In the genomic region with DNA sequence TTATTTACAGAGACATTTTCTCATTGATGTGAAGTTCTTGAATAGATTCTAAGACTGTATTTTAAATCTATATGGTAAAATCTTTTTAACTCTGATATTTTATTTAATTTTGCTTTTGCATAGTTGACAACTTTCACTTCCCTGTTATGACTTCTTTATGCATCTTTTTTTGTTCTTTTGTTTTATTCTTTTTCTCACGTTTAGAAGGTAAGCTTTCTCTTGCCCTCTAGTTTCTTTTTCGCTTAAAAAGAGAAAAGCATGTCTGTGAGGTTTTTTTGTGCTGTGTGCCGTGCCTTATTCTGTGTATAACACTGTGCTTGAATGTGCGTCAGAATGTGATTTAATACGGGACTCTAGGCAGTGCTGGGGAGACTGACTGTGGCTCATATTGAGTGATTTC, we compare ENCODE assay signal across 24 cellular contexts.
DNase-seq lines count a peak whose midpoint lies in the region; ATAC-seq and TF ChIP-seq lines count a peak whose summit lies in the region.
"Had no signal": no experiment of that assay in that cellular context is flagged by ENCODE, and none has a peak within 500 bp of the region (broad histone marks: within the 10 kb centered on the region; RNA-seq: fewer than 3 reads in every experiment).

No MANE protein-coding gene starts in this region.

- H3K4me1 ChIP-seq in HUES48 (ENCODE audit: control insufficient read depth, insufficient read depth, low read length), result peaks cover 62% of the 10 kb centered on the region
- H3K4me1 ChIP-seq in gastrocnemius medialis, result peaks cover 24 to 39% of the 10 kb centered on the region in 2 donors
- H3K4me1 ChIP-seq: prostate gland had no signal

- H3K9me3 ChIP-seq in HUES48 (ENCODE audit: control insufficient read depth, insufficient read depth, low read length) (no peaks in the 10 kb centered on the region), gastrocnemius medialis (no peaks in the 10 kb centered on the region)
- H3K9me3 ChIP-seq: mucosa of descending colon, prostate gland, upper lobe of right lung had no signal

- TF ChIP-seq CTCF in Calu3 (IDR thresholded peaks at IDR 0.05; ENCODE audit: unreplicated experiment), result no peak
- no peak for TF ChIP-seq CTCF in chondrocyte (IDR thresholded peaks at IDR 0.05)
- TF ChIP-seq CTCF in gastrocnemius medialis (IDR thresholded peaks at IDR 0.05 in 4 of 5, conservative IDR thresholded peaks at IDR 0.05 in 1 of 5), result no peak

- no peaks in the 10 kb centered on the region for H3K27me3 Mint-ChIP-seq in Calu3 (ENCODE audit: unreplicated experiment)
- H3K27me3 Mint-ChIP-seq in chondrocyte (ENCODE audit: low read depth), result no peaks in the 10 kb centered on the region

- DNase-seq in Calu3 (no peak), chondrocyte (ENCODE audit: low spot score) (no peak), gastrocnemius medialis (no peak), H7 (no peak), HUDEP-2 (lab: John Stamatoyannopoulos, UW; ENCODE audit: unreplicated experiment in 76 of 76) (no peak)
- DNase-seq: activated CD8-positive, alpha-beta memory T cell treated with anti-CD3 and anti-CD28 coated beads for 24 hours; activated naive CD4-positive, alpha-beta T cell treated with Interleukin-2 at 50 U/mL for 16 hours; activated T-cell treated with anti-CD3 and anti-CD28 coated beads, Interleukin-2, amount 50 U/mL, for 48 hours; AML-193; GDM1; left ventricle myocardium superior; mucosa of descending colon; NCI-H1105 treated with DMSO at 0.1 percent for 48 hours; NCI-H2081; NCI-H345; NCI-H774; upper lobe of right lung had no signal

- no peak for ATAC-seq in gastrocnemius medialis
- ATAC-seq in HG02642 (IDR thresholded peaks at IDR 0.05; ENCODE audit: poor library complexity, unreplicated experiment), result no peak
- ATAC-seq in GM18520 (IDR thresholded peaks at IDR 0.05; ENCODE audit: unreplicated experiment), result no peak
- ATAC-seq: HepG2, left ventricle myocardium superior, mucosa of descending colon, upper lobe of right lung had no signal

- no peak overlapping the region for H3K9ac ChIP-seq in HUES48 (ENCODE audit: low read depth, low read length)
- H3K9ac ChIP-seq: neural progenitor cell had no signal

- H3K27ac Mint-ChIP-seq in Calu3 (ENCODE audit: unreplicated experiment) (peak overlapping the region; percentile 86), chondrocyte (ENCODE audit: unreplicated experiment) (peak overlapping the region; percentile 85)
- H3K27ac Mint-ChIP-seq: neural progenitor cell had no signal

- intact Hi-C loops in Calu3 (cut with micrococcal nuclease; ENCODE audit: unreplicated experiment) (no loop called here), gastrocnemius medialis (cut with DNase I; ENCODE audit: low total_unique reads) (no loop called here)

- peak overlapping the region; percentile 25 for H3K27ac ChIP-seq in HUES48 (ENCODE audit: low read depth, low read length)
- H3K27ac ChIP-seq in gastrocnemius medialis, result peak overlapping the region; percentile 2 to 75 (median 46)
- H3K27ac ChIP-seq: prostate gland, upper lobe of right lung had no signal

- H3K4me3 ChIP-seq in HUES48 (ENCODE audit: low read depth, low read length) (no peak overlapping the region), gastrocnemius medialis (no peak overlapping the region), H7 (ENCODE audit: insufficient read depth, low read depth, low read length) (no peak overlapping the region)
- H3K4me3 ChIP-seq: cardiac muscle cell, mucosa of descending colon, neural progenitor cell, prostate gland, upper lobe of right lung had no signal

- peak overlapping the region; percentile 16 for H3K4me3 Mint-ChIP-seq in Calu3 (ENCODE audit: low read depth, unreplicated experiment)
- H3K4me3 Mint-ChIP-seq in chondrocyte (ENCODE audit: unreplicated experiment), result no peak overlapping the region
- H3K4me3 Mint-ChIP-seq: neural progenitor cell had no signal

- H3K36me3 Mint-ChIP-seq in Calu3 (ENCODE audit: insufficient read depth, unreplicated experiment) (peaks cover 79% of the 10 kb centered on the region), chondrocyte (ENCODE audit: low read depth) (peaks cover 38% of the 10 kb centered on the region)

- peaks cover 70% of the 10 kb centered on the region for H3K36me3 ChIP-seq in HUES48 (ENCODE audit: control insufficient read depth, insufficient read depth, low read length)
- H3K36me3 ChIP-seq in gastrocnemius medialis, result peaks cover 0 to 51% of the 10 kb centered on the region in 2 donors
- peaks cover 13% of the 10 kb centered on the region for H3K36me3 ChIP-seq in H7 (replicated peaks; ENCODE audit: control insufficient read depth, insufficient read depth, low read length)
- H3K36me3 ChIP-seq: neural progenitor cell, prostate gland had no signal

- CTCF ChIA-PET in Calu3 (lab: Charles Lee), result interaction anchor here (1.8 to 1.9 kb wide), 2 partner anchors 19 to 28 kb away, joined by 6 to 9 read pairs; no protein-coding TSS in a partner anchor

- in situ Hi-C loops in gastrocnemius medialis (cut with MboI; ENCODE audit: low sequenced_read_pairs in 4 of 4), result loop anchor here in 1 of 4 donors (10.0 kb wide), 1 partner anchor 191 kb away; no protein-coding TSS in a partner anchor

- BruUV-seq in Calu3 (replicated peaks; lab: Mats Ljungman, UMichigan), result no TSS peak

- H3K27me3 ChIP-seq in HUES48 (ENCODE audit: control insufficient read depth, insufficient read depth, low read length) (no peaks in the 10 kb centered on the region), gastrocnemius medialis (no peaks in the 10 kb centered on the region), H7 (ENCODE audit: control insufficient read depth, insufficient read depth, low read length) (no peaks in the 10 kb centered on the region)
- H3K27me3 ChIP-seq: cardiac muscle cell, neural progenitor cell, upper lobe of right lung had no signal

- no peak for TF ChIP-seq POLR2A in gastrocnemius medialis (IDR thresholded peaks at IDR 0.05)

- H3K9me3 Mint-ChIP-seq in Calu3 (ENCODE audit: low read depth, unreplicated experiment), result no peaks in the 10 kb centered on the region
- no peaks in the 10 kb centered on the region for H3K9me3 Mint-ChIP-seq in chondrocyte (ENCODE audit: low read depth)
- H3K9me3 Mint-ChIP-seq: neural progenitor cell had no signal

- peaks cover 89% of the 10 kb centered on the region for H3K4me1 Mint-ChIP-seq in Calu3 (ENCODE audit: low read depth, unreplicated experiment)
- H3K4me1 Mint-ChIP-seq in chondrocyte (ENCODE audit: low read depth), result peaks cover 81% of the 10 kb centered on the region
